In genomic region chr20:7936735-7937078, GRCh38 we compare ENCODE assay signal across 24 cellular contexts. TPM values are rescaled to one million over a fixed set of nuclear protein-coding genes. Genes with fewer than 3 reads are reported as not detected.
DNase-seq lines count a peak whose midpoint lies in the region; ATAC-seq and TF ChIP-seq lines count a peak whose summit lies in the region.
"Had no signal": no experiment of that assay in that cellular context is flagged by ENCODE, and none has a peak within 500 bp of the region (broad histone marks: within the 10 kb centered on the region; RNA-seq: fewer than 3 reads in every experiment).

No MANE protein-coding gene starts in this region.

- 13% methylated on average over 4 of the region's 4 CpGs for WGBS in liver

- H3K9me3 ChIP-seq in liver (ENCODE audit: control insufficient read depth in 4 of 4, low read length in 3 of 4), result peaks cover 0 to 1% (median 0%) of the 10 kb centered on the region in 4 donors
- H3K9me3 ChIP-seq: MG63, mucosa of descending colon, upper lobe of right lung had no signal

- TF ChIP-seq CTCF in WTC11 (IDR thresholded peaks at IDR 0.05) (peak; percentile 2), liver (IDR thresholded peaks at IDR 0.05; ENCODE audit: low read depth, low read length, missing input control) (no peak)

- peaks cover 8% of the 10 kb centered on the region for H3K36me3 Mint-ChIP-seq in WTC11
- H3K36me3 Mint-ChIP-seq: activated naive CD8-positive, alpha-beta T cell treated with anti-CD3 and anti-CD28 coated beads for 36 hours had no signal

- H3K4me1 Mint-ChIP-seq in WTC11, result peaks cover 4% of the 10 kb centered on the region; the same call in 1 of the 2 replicates
- H3K4me1 Mint-ChIP-seq: stimulated activated naive CD8-positive, alpha-beta T cell treated with anti-CD3 and anti-CD28 coated beads, Interleukin-15, amount 100 ng/mL, for 72 hours had no signal

- ATAC-seq in HG03460 (IDR thresholded peaks at IDR 0.05; ENCODE audit: unreplicated experiment) (peak; percentile 14), WTC11 (no peak), GM19452 (IDR thresholded peaks at IDR 0.05; ENCODE audit: unreplicated experiment) (no peak), HG02970 (IDR thresholded peaks at IDR 0.05; ENCODE audit: low FRiP score, unreplicated experiment) (no peak)

- CTCF ChIA-PET in WTC11 (lab: Charles Lee), result interaction anchor here (0.6 to 3.4 kb wide), 27 partner anchors 9 to 785 kb away, joined by 3 to 37 read pairs (median 4); partner anchors contain the start of gene TMX4

- H3K4me3 Mint-ChIP-seq in WTC11, result no peak overlapping the region
- H3K4me3 Mint-ChIP-seq: activated naive CD8-positive, alpha-beta T cell treated with anti-CD3 and anti-CD28 coated beads for 36 hours; stimulated activated naive CD8-positive, alpha-beta T cell treated with anti-CD3 and anti-CD28 coated beads, Interleukin-15, amount 100 ng/mL, for 72 hours had no signal

- H3K27ac ChIP-seq in liver (ENCODE audit: low read depth in 1 of 2, low read length in 2 of 2), result peak overlapping the region; percentile 91 to 97
- peak overlapping the region; percentile 53 for H3K27ac ChIP-seq in temporal lobe (ENCODE audit: low read depth, low read length)
- H3K27ac ChIP-seq: BLaER1, brain microvascular endothelial cell, epithelial cell of prostate, foreskin keratinocyte, upper lobe of right lung had no signal

- no peak overlapping the region for H3K27ac Mint-ChIP-seq in WTC11
- H3K27ac Mint-ChIP-seq: activated naive CD8-positive, alpha-beta T cell treated with anti-CD3 and anti-CD28 coated beads for 36 hours; stimulated activated naive CD8-positive, alpha-beta T cell treated with anti-CD3 and anti-CD28 coated beads, Interleukin-15, amount 100 ng/mL, for 72 hours had no signal

- no peaks in the 10 kb centered on the region for H3K27me3 ChIP-seq in liver (ENCODE audit: control insufficient read depth in 4 of 4, insufficient read depth in 4 of 4, low read length in 3 of 4)
- H3K27me3 ChIP-seq: BLaER1, brain microvascular endothelial cell, foreskin keratinocyte, upper lobe of right lung had no signal

- no peak for TF ChIP-seq RAD21 in liver (IDR thresholded peaks at IDR 0.05)

- peak overlapping the region; percentile 81 to 99 for H3K9ac ChIP-seq in liver (ENCODE audit: low read depth in 1 of 2, low read length in 2 of 2)
- H3K9ac ChIP-seq: BLaER1 had no signal

- H3K4me3 ChIP-seq in liver (ENCODE audit: low read depth in 1 of 3, low read length in 3 of 3), result peak overlapping the region in 2 of 3 donors; percentile 33 to 36
- H3K4me3 ChIP-seq: BLaER1, mucosa of descending colon, upper lobe of right lung had no signal

- peaks cover under 1 to 18% (median 10%) of the 10 kb centered on the region in 4 donors for H3K36me3 ChIP-seq in liver (ENCODE audit: control insufficient read depth in 4 of 4, insufficient read depth in 3 of 4, low read depth in 1 of 4, low read length in 3 of 4)
- H3K36me3 ChIP-seq: BLaER1, brain microvascular endothelial cell, MG63, upper lobe of right lung had no signal

- H3K9me3 Mint-ChIP-seq in WTC11, result peaks cover 12% of the 10 kb centered on the region
- H3K9me3 Mint-ChIP-seq: activated naive CD8-positive, alpha-beta T cell treated with anti-CD3 and anti-CD28 coated beads for 36 hours; stimulated activated naive CD8-positive, alpha-beta T cell treated with anti-CD3 and anti-CD28 coated beads, Interleukin-15, amount 100 ng/mL, for 72 hours had no signal

- no peaks in the 10 kb centered on the region for H3K27me3 Mint-ChIP-seq in WTC11 (ENCODE audit: low read depth)

- peaks cover 2 to 24% (median 11%) of the 10 kb centered on the region in 4 donors for H3K4me1 ChIP-seq in liver (ENCODE audit: control insufficient read depth in 4 of 4, insufficient read depth in 4 of 4, low read length in 3 of 4)
- H3K4me1 ChIP-seq: BLaER1, foreskin keratinocyte, upper lobe of right lung had no signal

- POLR2A ChIA-PET in WTC11 (lab: Charles Lee), result interaction anchor here (0.6 kb wide), 7 partner anchors 63 to 786 kb away, joined by 3 to 11 read pairs (median 5); partner anchors contain the start of gene TMX4

- DNase-seq in WTC11 (ENCODE audit: low spot score), result no peak
- no peak for DNase-seq in NOMO-1 treated with dmso at 0.1 percent for 144 hours (lab: John Stamatoyannopoulos, UW; ENCODE audit: unreplicated experiment)
- DNase-seq: activated CD4-positive, alpha-beta T cell treated with anti-CD3 and anti-CD28 coated beads for 1 hour; cortex of kidney; GOT3 had no signal

TF ChIP-seq in WTC11, 78 proteins besides CTCF, POLR2A, EP300 and RAD21 (continues in another document):
- TF ChIP-seq JUN (CRISPR knock-in tag; IDR thresholded peaks at IDR 0.05) (no peak), CBFB (CRISPR knock-in tag; IDR thresholded peaks at IDR 0.05; ENCODE audit: low read depth) (no peak), ERG (CRISPR knock-in tag; IDR thresholded peaks at IDR 0.05) (no peak)
- TF ChIP-seq, protein P1, sequence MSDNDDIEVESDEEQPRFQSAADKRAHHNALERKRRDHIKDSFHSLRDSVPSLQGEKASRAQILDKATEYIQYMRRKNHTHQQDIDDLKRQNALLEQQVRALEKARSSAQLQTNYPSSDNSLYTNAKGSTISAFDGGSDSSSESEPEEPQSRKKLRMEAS (CRISPR knock-in tag; IDR thresholded peaks at IDR 0.05), result no peak

TF ChIP-seq in liver, 16 proteins besides CTCF, POLR2A, EP300 and RAD21:
- TF ChIP-seq YY1 (IDR thresholded peaks at IDR 0.05), result no peak
- no peak for TF ChIP-seq HNF4G (IDR thresholded peaks at IDR 0.05)
- no peak for TF ChIP-seq ATF3 (IDR thresholded peaks at IDR 0.05)
- TF ChIP-seq REST (IDR thresholded peaks at IDR 0.05), result no peak
- no peak for TF ChIP-seq TAF1 (conservative IDR thresholded peaks at IDR 0.05)
- no peak for TF ChIP-seq NR2F2 (IDR thresholded peaks at IDR 0.05)
- no peak for TF ChIP-seq FOXA2 (IDR thresholded peaks at IDR 0.05)
- TF ChIP-seq GABPA (IDR thresholded peaks at IDR 0.05 in 1 of 2, conservative IDR thresholded peaks at IDR 0.05 in 1 of 2), result no peak

RNA-seq across cellular contexts. Expression of gene HAO1, which starts 3.6 kb away (rescaled TPM):
- total RNA-seq in WTC11 (2021) (0.09 TPM in 1 of 3 replicates, not detected in the others), liver (100 to 1,000 TPM in 1 of 2 donors, 10 to 100 TPM in 1; 17.8 to 163 TPM), temporal lobe (not detected)
- polyA plus RNA-seq in liver, result 100 to 1,000 TPM; 160 to 164 TPM
- total RNA-seq: activated CD8-positive, alpha-beta memory T cell treated with anti-CD3 and anti-CD28 coated beads for 36 hours; activated naive CD8-positive, alpha-beta T cell treated with anti-CD3 and anti-CD28 coated beads for 36 hours; foreskin keratinocyte; G401; left cardiac atrium; mucosa of descending colon; osteocyte; SK-MEL-5; upper lobe of right lung had no signal
- polyA plus RNA-seq: foreskin keratinocyte had no signal

Comparison
In these comparisons a context has a peak if more than half of its experiments do, and no peak if none do; other contexts are left out.
1. RNA of gene HAO1, which starts 3.6 kb away (total RNA-seq): 17.8 to 163 TPM in liver; 0.09 TPM in WTC11 and not detected in temporal lobe (single experiment); every median in the first group is over 10 times any median in the second.